ENCODE assay signal across 22 cellular contexts in genomic region chr13:107450426-107450825, GRCh38.
DNase-seq lines count a peak whose midpoint lies in the region; FAIRE-seq and TF ChIP-seq lines count a peak whose summit lies in the region.
"Had no signal": no experiment of that assay in that cellular context is flagged by ENCODE, and none has a peak within 500 bp of the region (broad histone marks: within the 10 kb centered on the region; RNA-seq: fewer than 3 reads in every experiment).

No MANE protein-coding gene starts in this region.

- no peaks in the 10 kb centered on the region for H3K27me3 ChIP-seq in SK-N-SH (ENCODE audit: insufficient read depth)
- H3K27me3 ChIP-seq in endothelial cell of umbilical vein (ENCODE audit: control insufficient read depth in 2 of 2, insufficient read depth in 2 of 2, low read length in 2 of 2), result no peaks in the 10 kb centered on the region
- H3K27me3 ChIP-seq in osteoblast (ENCODE audit: insufficient read depth, low read length), result no peaks in the 10 kb centered on the region
- H3K27me3 ChIP-seq: foreskin keratinocyte, spleen had no signal

- peak; percentile 7 for DNase-seq in ELR (ENCODE audit: low read depth)
- DNase-seq in SK-N-SH, result no peak
- no peak for DNase-seq in endothelial cell of umbilical vein (ENCODE audit: low read depth, low spot score)
- no peak for DNase-seq in osteoblast (ENCODE audit: insufficient read length, low spot score, missing footprints)
- DNase-seq in RWPE1 (ENCODE audit: low spot score), result no peak
- DNase-seq in erythroblast (lab: John Stamatoyannopoulos, UW), result no peak
- DNase-seq in stimulated activated CD4-positive, alpha-beta T cell treated with anti-CD3 and anti-CD28 coated beads, Interleukin-2, amount 100 ng/mL, for 48 hours, result no peak
- no peak for DNase-seq in NCI-H1092 (lab: John Stamatoyannopoulos, UW)
- DNase-seq: activated CD4-positive, alpha-beta memory T cell treated with anti-CD3 and anti-CD28 coated beads, Interleukin-2, amount 10 ng/mL, durations not matched to agents 7 days and 5 days; activated effector memory CD4-positive, alpha-beta T cell treated with Interleukin-2 at 50 U/mL for 16 hours; activated T-cell treated with anti-CD3 and anti-CD28 coated beads for 4 hours; foreskin keratinocyte; naive thymus-derived CD4-positive, alpha-beta T cell; NCI-H1417 treated with DMSO at 0.1 percent for 48 hours; NCI-H2081 treated with DMSO at 0.1 percent for 48 hours; NCI-H82; spleen; stimulated activated CD4-positive, alpha-beta T cell treated with anti-CD3 and anti-CD28 coated beads, Interleukin-4, amount 100 ng/mL, for 4 hours; stimulated activated naive CD4-positive, alpha-beta T cell had no signal

- dilution Hi-C loops in endothelial cell of umbilical vein (cut with MboI; ENCODE audit: extremely low pct_ligation_motif_present, low sequenced_read_pairs), result no loop called here

- TF ChIP-seq RAD21 in SK-N-SH (IDR thresholded peaks at IDR 0.05; ENCODE audit: low read length), result no peak

- H2AFZ ChIP-seq in SK-N-SH (ENCODE audit: low read depth) (0 out of 2 replicates have a peak overlapping the region, but pooled peaks have one; percentile 7), endothelial cell of umbilical vein (ENCODE audit: low read depth, low read length) (peak overlapping the region; percentile 55), osteoblast (ENCODE audit: low read length) (peak overlapping the region; percentile 60)

- intact Hi-C loops in endothelial cell of umbilical vein (cut with micrococcal nuclease), result loop anchor here (2.0 to 10.0 kb wide), 6 partner anchors 16 to 886 kb away; partner anchors contain the start of gene ARGLU1

- no peaks in the 10 kb centered on the region for H3K9me1 ChIP-seq in endothelial cell of umbilical vein (replicated peaks; ENCODE audit: control insufficient read depth, extremely low read depth, insufficient read depth, low read length)

- POLR2A ChIA-PET in SK-N-SH (lab: Yijun Ruan, JAX), result no interaction called here
- POLR2A ChIA-PET in endothelial cell of umbilical vein (lab: Charles Lee), result no interaction called here
- POLR2A ChIA-PET in RWPE1 (lab: Yijun Ruan, JAX; ENCODE audit: low non-redundant PET), result no interaction called here

- 74% methylated on average over 6 of the region's 6 CpGs for WGBS in SK-N-SH (ENCODE audit: low lambda C conversion rate)

- TF ChIP-seq CTCF in SK-N-SH (IDR thresholded peaks at IDR 0.05) (no peak), endothelial cell of umbilical vein (IDR thresholded peaks at IDR 0.05; ENCODE audit: extremely low read depth in 1 of 2, insufficient read depth in 1 of 2, low read depth in 1 of 2, low read length in 2 of 2) (no peak), osteoblast (IDR thresholded peaks at IDR 0.05; ENCODE audit: extremely low read depth, low read depth, low read length) (no peak), RWPE1 (conservative IDR thresholded peaks at IDR 0.05; ENCODE audit: low read depth) (no peak)

- FAIRE-seq in endothelial cell of umbilical vein (lab: Jason Lieb, UNC), result no peak
- FAIRE-seq: bronchial epithelial cell, D721Med, GM12892 had no signal

- CTCF ChIA-PET in SK-N-SH (lab: Yijun Ruan, JAX), result no interaction called here
- CTCF ChIA-PET in endothelial cell of umbilical vein (lab: Charles Lee), result interaction anchor here (0.6 to 1.5 kb wide), 8 partner anchors 11 to 248 kb away, joined by 3 to 6 read pairs (median 3); no protein-coding TSS in a partner anchor
- CTCF ChIA-PET in RWPE1 (lab: Yijun Ruan, JAX), result no interaction called here

- H3K4me1 ChIP-seq in SK-N-SH (ENCODE audit: control insufficient read depth in 1 of 2, insufficient read depth in 2 of 2, low read depth in 1 of 2, low read length in 1 of 2) (peaks cover 0 to 21% of the 10 kb centered on the region in 2 experiments), endothelial cell of umbilical vein (ENCODE audit: control insufficient read depth, extremely low read depth, insufficient read depth, low read length) (peaks cover 23% of the 10 kb centered on the region), osteoblast (ENCODE audit: insufficient read depth, low read length) (peaks cover 24% of the 10 kb centered on the region)
- H3K4me1 ChIP-seq: foreskin keratinocyte, spleen had no signal

- H3K27ac ChIP-seq in SK-N-SH (ENCODE audit: low read depth in 2 of 2, low read length in 1 of 2), result peak overlapping the region; percentile 55 to 98; a peak in 3 of 4 replicates
- H3K27ac ChIP-seq in endothelial cell of umbilical vein (ENCODE audit: insufficient read depth, low read depth, low read length), result peak overlapping the region; percentile 95
- H3K27ac ChIP-seq in osteoblast (ENCODE audit: low read depth, low read length), result peak overlapping the region; percentile 95
- no peak overlapping the region for H3K27ac ChIP-seq in RWPE1
- H3K27ac ChIP-seq: foreskin keratinocyte, spleen had no signal

- H3K36me3 ChIP-seq in SK-N-SH (replicated peaks in 1 of 2; ENCODE audit: control insufficient read depth in 1 of 2, insufficient read depth in 2 of 2, low read length in 1 of 2), result no peaks in the 10 kb centered on the region
- no peaks in the 10 kb centered on the region for H3K36me3 ChIP-seq in endothelial cell of umbilical vein (ENCODE audit: control insufficient read depth in 2 of 2, extremely low read depth in 1 of 2, insufficient read depth in 2 of 2, low read length in 2 of 2)
- no peaks in the 10 kb centered on the region for H3K36me3 ChIP-seq in osteoblast (ENCODE audit: insufficient read depth, low read length)
- H3K36me3 ChIP-seq: spleen had no signal

- H3K9me3 ChIP-seq in SK-N-SH (no peaks in the 10 kb centered on the region), endothelial cell of umbilical vein (replicated peaks; ENCODE audit: control insufficient read depth, insufficient read depth, low read length) (no peaks in the 10 kb centered on the region), osteoblast (ENCODE audit: low read depth, low read length) (peaks cover 5% of the 10 kb centered on the region)

- no peak overlapping the region for H3K4me3 ChIP-seq in SK-N-SH (ENCODE audit: low read depth in 2 of 2, low read length in 1 of 2)
- H3K4me3 ChIP-seq in endothelial cell of umbilical vein (replicated peaks in 1 of 3; ENCODE audit: insufficient read depth in 1 of 3, low read depth in 1 of 3, low read length in 3 of 3), result no peak overlapping the region
- peak overlapping the region; percentile 29 for H3K4me3 ChIP-seq in osteoblast (ENCODE audit: insufficient read depth, low read length)
- H3K4me3 ChIP-seq: spleen had no signal

- TSS peak; percentile 72 for BruUV-seq in endothelial cell of umbilical vein (replicated peaks; lab: Mats Ljungman, UMichigan)

- peak overlapping the region; percentile 60; the same call in 1 of the 2 replicates for H3K9ac ChIP-seq in SK-N-SH
- H3K9ac ChIP-seq in endothelial cell of umbilical vein (replicated peaks; ENCODE audit: extremely low read depth, insufficient read depth, low read length), result peak overlapping the region; percentile 71

- TF ChIP-seq POLR2A in endothelial cell of umbilical vein (IDR thresholded peaks at IDR 0.05; ENCODE audit: low read depth, low read length) (no peak), erythroblast (IDR thresholded peaks at IDR 0.05; ENCODE audit: low read length) (no peak)

- H3K4me2 ChIP-seq in SK-N-SH (peak overlapping the region; percentile 65), endothelial cell of umbilical vein (ENCODE audit: insufficient read depth, low read length) (peak overlapping the region; percentile 45), osteoblast (ENCODE audit: insufficient read depth, low read length) (peak overlapping the region; percentile 71)

- no peak for TF ChIP-seq EP300 in SK-N-SH (IDR thresholded peaks at IDR 0.05; ENCODE audit: borderline replicate concordance in 1 of 2, low read depth in 1 of 2, low read length in 1 of 2)

- H4K20me1 ChIP-seq in SK-N-SH (ENCODE audit: insufficient read depth) (no peaks in the 10 kb centered on the region), endothelial cell of umbilical vein (replicated peaks; ENCODE audit: control insufficient read depth, extremely low read depth, insufficient read depth, low read length) (no peaks in the 10 kb centered on the region), osteoblast (ENCODE audit: insufficient read depth, low read length) (no peaks in the 10 kb centered on the region)

- peaks cover 19% of the 10 kb centered on the region for H3K79me2 ChIP-seq in SK-N-SH (ENCODE audit: insufficient read depth)
- no peaks in the 10 kb centered on the region for H3K79me2 ChIP-seq in endothelial cell of umbilical vein (ENCODE audit: control insufficient read depth, insufficient read depth, low read length)
- H3K79me2 ChIP-seq in osteoblast (ENCODE audit: insufficient read depth, low read length), result peaks cover 7% of the 10 kb centered on the region

- H3F3A ChIP-seq in SK-N-SH (replicated peaks; ENCODE audit: insufficient read depth), result peaks cover 30% of the 10 kb centered on the region

- no peaks in the 10 kb centered on the region for H3K9me2 ChIP-seq in SK-N-SH

TF ChIP-seq in SK-N-SH, 30 proteins besides CTCF, POLR2A, EP300 and RAD21:
- TF ChIP-seq TEAD4 (IDR thresholded peaks at IDR 0.05; ENCODE audit: borderline replicate concordance, insufficient read depth) (no peak), EZH2phosphoT487 (IDR thresholded peaks at IDR 0.05; ENCODE audit: borderline replicate concordance, low read depth) (no peak)

TF ChIP-seq in endothelial cell of umbilical vein, 7 proteins besides CTCF, POLR2A, EP300 and RAD21:
- TF ChIP-seq FOS (IDR thresholded peaks at IDR 0.05; ENCODE audit: borderline replicate concordance, insufficient read depth, low read length), result no peak
- no peak for TF ChIP-seq JUN (IDR thresholded peaks at IDR 0.05; ENCODE audit: borderline replicate concordance, insufficient read depth, insufficient read length, low read depth)
- no peak for TF ChIP-seq MAX (IDR thresholded peaks at IDR 0.05; ENCODE audit: insufficient read depth, insufficient read length)
- TF ChIP-seq POLR2AphosphoS5 (IDR thresholded peaks at IDR 0.05; ENCODE audit: insufficient read depth, low read depth, low read length), result no peak
- TF ChIP-seq GATA2 (IDR thresholded peaks at IDR 0.05; ENCODE audit: insufficient read depth, insufficient read length, low read depth, low read length), result no peak

Comparison
In these comparisons a context has a peak if more than half of its experiments do, and no peak if none do; other contexts are left out.
1. H2AFZ ChIP-seq: peak in every context shown above with its lines; median percentile 60 in osteoblast; 55 in endothelial cell of umbilical vein; 7 in SK-N-SH.